ENCODE assay signal across 8 cellular contexts in the genomic region with DNA sequence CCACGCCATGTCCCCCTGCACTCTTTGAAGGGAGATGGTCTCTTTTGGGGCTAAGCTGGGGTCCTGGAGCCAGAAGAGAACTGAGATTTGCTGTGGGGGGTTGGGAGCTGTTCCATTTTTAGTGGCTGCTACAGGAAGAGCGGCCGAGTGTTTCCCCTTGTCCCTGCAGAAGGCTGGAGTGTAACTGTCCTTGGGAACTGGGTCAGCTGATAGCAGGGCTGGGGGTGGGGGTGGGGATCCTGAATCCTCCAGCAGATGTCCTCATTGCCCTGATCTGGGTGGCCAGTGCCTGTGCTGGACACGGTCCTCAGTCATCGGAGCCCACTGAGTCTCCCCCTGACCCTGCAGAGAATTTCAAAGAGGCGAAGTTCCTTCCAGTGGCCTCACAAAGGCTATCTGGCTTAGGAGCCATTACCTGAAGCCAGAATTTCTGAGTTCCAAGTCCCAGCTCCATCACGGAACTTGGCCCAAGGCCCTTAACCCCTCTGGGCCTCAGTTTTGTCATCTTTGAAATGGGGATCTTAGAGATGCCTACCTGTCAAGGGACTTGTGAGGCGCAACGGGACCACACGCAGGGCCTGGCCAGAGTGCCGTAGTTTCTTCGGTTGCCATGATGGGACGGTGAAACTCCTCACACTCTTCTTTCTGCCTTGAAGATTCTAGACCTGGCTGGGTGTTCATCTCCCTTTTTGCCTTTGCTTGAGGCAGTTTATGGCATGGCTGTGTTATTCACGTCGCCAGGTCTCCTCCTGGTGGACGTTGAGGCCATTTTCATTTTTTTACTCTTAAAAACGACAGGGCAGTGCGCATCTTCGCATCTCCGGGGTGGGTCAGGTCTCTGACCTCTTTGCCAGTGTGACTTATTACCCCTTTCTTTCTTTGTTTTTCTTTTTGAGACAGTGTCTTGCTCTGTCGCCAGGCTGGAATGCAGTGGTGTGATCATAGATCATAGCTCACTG. TPM values are rescaled to one million over a fixed set of nuclear protein-coding genes. Genes with fewer than 3 reads are reported as not detected.
DNase-seq lines count a peak whose midpoint lies in the region; ATAC-seq and TF ChIP-seq lines count a peak whose summit lies in the region.

No MANE protein-coding gene starts in this region.

- H3K9me3 ChIP-seq in OCI-LY1 (ENCODE audit: low read length) = no peaks in the 10 kb centered on the region

- DNase-seq in C1 segment of cervical spinal cord (lab: John Stamatoyannopoulos, UW) (peak in 12 of 14 donors; percentile 31 to 82 (median 70)), endothelial cell (ENCODE audit: low spot score) (peak; percentile 58), midbrain (lab: John Stamatoyannopoulos, UW) (peak; percentile 84), iPS-NIHi11 (ENCODE audit: low spot score) (no peak)

- no peaks in the 10 kb centered on the region for H4K20me1 ChIP-seq in OCI-LY1 (ENCODE audit: insufficient read depth, low read length)

- H3K9me2 ChIP-seq in OCI-LY1 (ENCODE audit: low read depth, low read length) = no peaks in the 10 kb centered on the region

- peaks cover 28% of the 10 kb centered on the region; the same call in 1 of the 2 replicates for H3K36me3 ChIP-seq in OCI-LY1 (ENCODE audit: insufficient read depth, low read length)

- peak; percentile 22; the same call in 1 of the 2 replicates for TF ChIP-seq CTCF in OCI-LY1 (IDR thresholded peaks at IDR 0.05; ENCODE audit: low read length)
- TF ChIP-seq CTCF in endothelial cell (IDR thresholded peaks at IDR 0.05; ENCODE audit: unreplicated experiment) = peak; percentile 21

- H3K9ac ChIP-seq in OCI-LY1 (ENCODE audit: low read length) = no peak overlapping the region

- peaks cover 21% of the 10 kb centered on the region for H3K4me1 Mint-ChIP-seq in endothelial cell (ENCODE audit: unreplicated experiment)

- no peaks in the 10 kb centered on the region; the same call in 1 of the 2 replicates for H3F3A ChIP-seq in OCI-LY1 (ENCODE audit: insufficient read depth, low read length)

- H3K27me3 ChIP-seq in OCI-LY1 (ENCODE audit: insufficient read depth, low read length) = no peaks in the 10 kb centered on the region

- H3K4me3 ChIP-seq in OCI-LY1 (ENCODE audit: low read depth, low read length, poor library complexity, severe bottlenecking) = no peak overlapping the region

- no peaks in the 10 kb centered on the region for H3K9me3 Mint-ChIP-seq in endothelial cell (ENCODE audit: unreplicated experiment)

- no peak overlapping the region for H2AFZ ChIP-seq in OCI-LY1 (ENCODE audit: low read length)

- no peak overlapping the region for H3K27ac ChIP-seq in OCI-LY1 (ENCODE audit: low read depth, low read length, poor library complexity, severe bottlenecking)

- H3K4me3 Mint-ChIP-seq in endothelial cell (ENCODE audit: unreplicated experiment) = no peak overlapping the region

- peak overlapping the region; percentile 88 for H3K27ac Mint-ChIP-seq in endothelial cell (ENCODE audit: unreplicated experiment)

- no peaks in the 10 kb centered on the region for H3K4me1 ChIP-seq in OCI-LY1 (ENCODE audit: insufficient read depth, low read length, severe bottlenecking)

- H3K36me3 Mint-ChIP-seq in endothelial cell (ENCODE audit: low read depth, unreplicated experiment) = peaks cover 17% of the 10 kb centered on the region

- H3K4me2 ChIP-seq in OCI-LY1 (ENCODE audit: low read length) = no peak overlapping the region

- H3K79me2 ChIP-seq in OCI-LY1 (ENCODE audit: insufficient read depth, low read length) = no peaks in the 10 kb centered on the region

- no peak for ATAC-seq in GM19395 (IDR thresholded peaks at IDR 0.05; ENCODE audit: unreplicated experiment)
- ATAC-seq in HG02588 (IDR thresholded peaks at IDR 0.05; ENCODE audit: unreplicated experiment) = no peak
- ATAC-seq in GM21825 (IDR thresholded peaks at IDR 0.05; ENCODE audit: unreplicated experiment) = no peak

- peaks cover 8% of the 10 kb centered on the region for H3K27me3 Mint-ChIP-seq in endothelial cell (ENCODE audit: unreplicated experiment)

RNA-seq across cellular contexts. Expression of a gene that starts 51.9 kb away (rescaled TPM):
- total RNA-seq in endothelial cell (ENCODE audit: unreplicated experiment) = 184 TPM
